Comparison of ENCODE assay signal across 9 cellular contexts in the genomic region with DNA sequence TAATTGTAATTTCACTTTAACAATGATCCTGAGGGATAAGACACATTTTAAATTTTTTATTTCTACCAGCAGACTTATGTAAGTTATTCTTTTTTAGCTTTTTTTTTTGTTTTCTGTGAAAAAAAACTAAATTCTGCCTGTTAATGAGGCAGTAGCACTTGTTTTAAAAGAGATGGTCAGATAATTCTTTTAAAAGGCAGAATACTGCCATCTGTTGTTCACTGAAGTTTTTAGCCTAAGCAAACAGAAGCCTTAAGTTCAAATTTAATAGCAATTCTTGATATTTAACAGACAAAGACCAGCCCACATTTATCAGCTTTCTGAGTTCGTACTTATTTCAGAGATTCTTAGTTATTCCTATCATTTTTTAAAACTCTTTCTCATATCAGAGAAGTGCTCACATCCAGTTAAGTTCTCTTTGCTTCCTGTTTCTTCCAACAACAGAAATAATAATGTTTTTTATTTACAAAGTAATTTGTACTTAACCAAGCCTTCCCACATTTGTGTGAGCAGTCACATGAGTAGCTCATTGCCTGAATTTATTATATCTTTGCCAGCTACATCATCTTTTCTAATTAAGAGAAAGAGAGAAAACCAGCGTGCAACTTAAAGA.
DNase-seq lines count a peak whose midpoint lies in the region; ATAC-seq and TF ChIP-seq lines count a peak whose summit lies in the region.
"Had no signal": no experiment of that assay in that cellular context is flagged by ENCODE, and none has a peak within 500 bp of the region (broad histone marks: within the 10 kb centered on the region; RNA-seq: fewer than 3 reads in every experiment).

No MANE protein-coding gene starts in this region.

- no peak overlapping the region for H3K27ac Mint-ChIP-seq in MCF 10A (ENCODE audit: low read depth, unreplicated experiment)

- no peaks in the 10 kb centered on the region for H3K9me3 Mint-ChIP-seq in MCF 10A (ENCODE audit: unreplicated experiment)

- POLR2A ChIA-PET in MCF 10A (lab: Yijun Ruan, JAX) = no interaction called here

- H3K27me3 ChIP-seq in left lung = no peaks in the 10 kb centered on the region
- H3K27me3 ChIP-seq: upper lobe of left lung had no signal

- no peak overlapping the region for H3K4me3 ChIP-seq in left lung
- H3K4me3 ChIP-seq: upper lobe of left lung had no signal

- intact Hi-C loops in MCF 10A (cut with micrococcal nuclease) (loop anchor here (1.0 to 5.0 kb wide), 3 partner anchors 137 to 864 kb away; no protein-coding TSS in a partner anchor), left lung (cut with DNase I) (no loop called here)

- H3K9me3 ChIP-seq in left lung = no peaks in the 10 kb centered on the region
- H3K9me3 ChIP-seq: upper lobe of left lung had no signal

- DNase-seq in DMS53 (lab: John Stamatoyannopoulos, UW) = peak; percentile 88
- peak; percentile 67 for DNase-seq in NCI-H1105 treated with DMSO at 0.1 percent for 48 hours (lab: John Stamatoyannopoulos, UW)
- DNase-seq in MCF 10A (ENCODE audit: unreplicated experiment) = peak; percentile 30
- DNase-seq in left lung = no peak
- DNase-seq in GM19240 (ENCODE audit: insufficient read length, low spot score) = no peak
- DNase-seq in NCI-H1048 (lab: John Stamatoyannopoulos, UW) = no peak
- DNase-seq: upper lobe of left lung had no signal

- H3K27ac ChIP-seq in left lung = peak overlapping the region in 1 of 2 donors; percentile 55

- H3K36me3 ChIP-seq in left lung = no peaks in the 10 kb centered on the region
- H3K36me3 ChIP-seq: upper lobe of left lung had no signal

- H3K4me1 ChIP-seq in left lung = no peaks in the 10 kb centered on the region
- H3K4me1 ChIP-seq: upper lobe of left lung had no signal

- H3K27me3 Mint-ChIP-seq in MCF 10A (ENCODE audit: insufficient read depth, unreplicated experiment) = peaks cover 36% of the 10 kb centered on the region

- H3K36me3 Mint-ChIP-seq in MCF 10A (ENCODE audit: insufficient read depth, unreplicated experiment) = no peaks in the 10 kb centered on the region

- ATAC-seq in left lung (peak; percentile 38), GM19035 (IDR thresholded peaks at IDR 0.05; ENCODE audit: unreplicated experiment) (no peak), GM18907 (IDR thresholded peaks at IDR 0.05; ENCODE audit: unreplicated experiment) (no peak)

- no peak overlapping the region for H3K4me3 Mint-ChIP-seq in MCF 10A (ENCODE audit: unreplicated experiment)

- CTCF ChIA-PET in MCF 10A (lab: Yijun Ruan, JAX) = interaction anchor here (0.6 to 3.5 kb wide), 21 partner anchors 13 to 887 kb away, joined by 3 to 13 read pairs (median 4); no protein-coding TSS in a partner anchor

- no peaks in the 10 kb centered on the region for H3K4me1 Mint-ChIP-seq in MCF 10A (ENCODE audit: insufficient read depth, unreplicated experiment)

- no TSS peak for BruUV-seq in MCF 10A (replicated peaks; lab: Mats Ljungman, UMichigan)

- TF ChIP-seq CTCF in MCF 10A (IDR thresholded peaks at IDR 0.05; ENCODE audit: unreplicated experiment) = peak; percentile 29
- TF ChIP-seq CTCF in left lung (IDR thresholded peaks at IDR 0.05) = peak in 1 of 2 donors; percentile 28

Comparison
In these comparisons a context has a peak if more than half of its experiments do, and no peak if none do; other contexts are left out.
1. DNase-seq: peak in DMS53 (single experiment), NCI-H1105 treated with DMSO at 0.1 percent for 48 hours (single experiment) and MCF 10A (single experiment); none in left lung (0 of 2), GM19240 (single experiment) and NCI-H1048 (single experiment).